9 cellular contexts compared by ENCODE assay signal in genomic region chr17:40290629-40291296, GRCh38. TPM values are rescaled to one million over a fixed set of nuclear protein-coding genes. Genes with fewer than 3 reads are reported as not detected.
DNase-seq lines count a peak whose midpoint lies in the region; ATAC-seq, FAIRE-seq and TF ChIP-seq lines count a peak whose summit lies in the region.
"Had no signal": no experiment of that assay in that cellular context is flagged by ENCODE, and none has a peak within 500 bp of the region (broad histone marks: within the 10 kb centered on the region; RNA-seq: fewer than 3 reads in every experiment).

No MANE protein-coding gene starts in this region.

- no peak for TF ChIP-seq POLR2A in GM12892 (IDR thresholded peaks at IDR 0.05; ENCODE audit: low read depth, low read length)

- FAIRE-seq in GM12892 (lab: Jason Lieb, UNC), result no peak

- peaks cover 0 to 3% of the 10 kb centered on the region in 2 donors for H3K4me1 ChIP-seq in naive thymus-derived CD4-positive, alpha-beta T cell (ENCODE audit: control insufficient read depth in 2 of 2, insufficient read depth in 2 of 2, low read length in 2 of 2)

- CTCF ChIA-PET in naive thymus-derived CD4-positive, alpha-beta T cell (lab: Charles Lee), result interaction anchor here (0.6 to 4.1 kb wide), 4 partner anchors 9 to 91 kb away, joined by 3 to 16 read pairs (median 4); no protein-coding TSS in a partner anchor
- CTCF ChIA-PET in HEK293T (lab: Yijun Ruan, JAX), result interaction anchor here (0.7 to 2.4 kb wide), 6 partner anchors 17 to 177 kb away, joined by 3 to 7 read pairs (median 4); no protein-coding TSS in a partner anchor

- no peak overlapping the region for H3K27ac ChIP-seq in coronary artery
- no peak overlapping the region for H3K27ac ChIP-seq in naive thymus-derived CD4-positive, alpha-beta T cell (ENCODE audit: low read depth, low read length)

- no peak overlapping the region for H3K4me3 ChIP-seq in coronary artery
- H3K4me3 ChIP-seq in naive thymus-derived CD4-positive, alpha-beta T cell (ENCODE audit: low read length), result no peak overlapping the region

- H3K27me3 Mint-ChIP-seq in naive thymus-derived CD4-positive, alpha-beta T cell, result no peaks in the 10 kb centered on the region
- H3K27me3 Mint-ChIP-seq: activated naive CD8-positive, alpha-beta T cell had no signal

- DNase-seq in NCI-H1092 treated with DMSO at 0.1 percent for 48 hours (lab: John Stamatoyannopoulos, UW) (peak; percentile 41), NCI-H1092 (lab: John Stamatoyannopoulos, UW) (no peak), HS-5 (ENCODE audit: low read depth) (peak; percentile 71), SIG-M5 (lab: John Stamatoyannopoulos, UW) (peak; percentile 27), coronary artery (ENCODE audit: low spot score) (peak; percentile 50), GM12892 (ENCODE audit: insufficient read length) (no peak), HEK293T (ENCODE audit: extremely low spot score) (no peak)
- DNase-seq in naive thymus-derived CD4-positive, alpha-beta T cell, result peak in 6 of 9 donors; percentile 23 to 47 (median 41)

- POLR2A ChIA-PET in naive thymus-derived CD4-positive, alpha-beta T cell (lab: Charles Lee), result interaction anchor here (0.6 to 1.5 kb wide), 4 partner anchors 16 to 93 kb away, joined by 3 to 4 read pairs (median 3); partner anchors contain the start of gene RARA
- POLR2A ChIA-PET in HEK293T (lab: Yijun Ruan, JAX), result interaction anchor here (1.1 kb wide), 1 partner anchor 16 kb away, joined by 3 read pairs; no protein-coding TSS in a partner anchor

- H3K27me3 ChIP-seq in naive thymus-derived CD4-positive, alpha-beta T cell (ENCODE audit: control insufficient read depth in 2 of 2, insufficient read depth in 2 of 2, low read length in 2 of 2), result no peaks in the 10 kb centered on the region

- no peak for ATAC-seq in naive thymus-derived CD4-positive, alpha-beta T cell

- no peaks in the 10 kb centered on the region for H3K9me3 ChIP-seq in naive thymus-derived CD4-positive, alpha-beta T cell (ENCODE audit: control insufficient read depth in 2 of 3, low read length in 3 of 3)

- no peaks in the 10 kb centered on the region for H3K36me3 ChIP-seq in naive thymus-derived CD4-positive, alpha-beta T cell (ENCODE audit: control insufficient read depth in 2 of 3, insufficient read depth in 3 of 3, low read length in 3 of 3)

- peaks cover 0 to 30% (median 0%) of the 10 kb centered on the region in 5 donors for H3K36me3 Mint-ChIP-seq in naive thymus-derived CD4-positive, alpha-beta T cell

- H3K4me1 Mint-ChIP-seq in naive thymus-derived CD4-positive, alpha-beta T cell, result peaks cover 8 to 41% (median 22%) of the 10 kb centered on the region in 7 donors

- peak; percentile 18 for TF ChIP-seq CTCF in coronary artery (IDR thresholded peaks at IDR 0.05)

- peak overlapping the region in 1 of 9 donors; percentile 61 for H3K27ac Mint-ChIP-seq in naive thymus-derived CD4-positive, alpha-beta T cell
- H3K27ac Mint-ChIP-seq: activated naive CD8-positive, alpha-beta T cell had no signal

- peak overlapping the region in 1 of 10 donors; percentile 13 for H3K4me3 Mint-ChIP-seq in naive thymus-derived CD4-positive, alpha-beta T cell
- H3K4me3 Mint-ChIP-seq: activated naive CD8-positive, alpha-beta T cell had no signal

- intact Hi-C loops in naive thymus-derived CD4-positive, alpha-beta T cell (cut with micrococcal nuclease), result loop anchor here (1.0 kb wide), 2 partner anchors 88 to 277 kb away; no protein-coding TSS in a partner anchor

- H3K9me3 Mint-ChIP-seq in naive thymus-derived CD4-positive, alpha-beta T cell, result peaks cover 0 to 3% (median 0%) of the 10 kb centered on the region in 11 donors

TF ChIP-seq in HEK293T, 16 proteins besides CTCF, POLR2A, EP300 and RAD21:
- TF ChIP-seq ARNT (IDR thresholded peaks at IDR 0.05), result no peak
- TF ChIP-seq FOXK2 (IDR thresholded peaks at IDR 0.05), result no peak
- no peak for TF ChIP-seq CTBP1 (IDR thresholded peaks at IDR 0.05; ENCODE audit: borderline replicate concordance)
- no peak for TF ChIP-seq SUZ12 (IDR thresholded peaks at IDR 0.05)
- no peak for TF ChIP-seq BHLHE40 (IDR thresholded peaks at IDR 0.05; ENCODE audit: borderline replicate concordance)
- TF ChIP-seq FOXA1 (IDR thresholded peaks at IDR 0.05), result no peak
- no peak for TF ChIP-seq SP1 (IDR thresholded peaks at IDR 0.05)
- TF ChIP-seq ZNF384 (IDR thresholded peaks at IDR 0.05), result no peak
- TF ChIP-seq PKNOX1 (IDR thresholded peaks at IDR 0.05), result no peak

RNA-seq across cellular contexts. Expression of gene CDC6, which starts 3.1 kb away (rescaled TPM):
- total RNA-seq in naive thymus-derived CD4-positive, alpha-beta T cell, result 10 to 100 TPM in 1 of 5 experiments, 1 to 10 TPM in 1, under 1 TPM in 3; 0.51 to 73.6 (median 0.85) TPM
- under 1 TPM; 0.09 to 0.24 TPM for polyA plus RNA-seq in naive thymus-derived CD4-positive, alpha-beta T cell
- 39.5 TPM for polyA plus RNA-seq in GM12892 (2012; ENCODE audit: missing spikeins)

RNA-seq across cellular contexts. Expression of gene RARA, which starts 18.2 kb away (rescaled TPM):
- 100 to 1,000 TPM in 1 of 5 experiments, 10 to 100 TPM in 4; 40.0 to 115 (median 43.8) TPM for total RNA-seq in naive thymus-derived CD4-positive, alpha-beta T cell
- 10 to 100 TPM in 1 of 2 donors, 1 to 10 TPM in 1; 6.7 to 16.5 TPM for polyA plus RNA-seq in naive thymus-derived CD4-positive, alpha-beta T cell
- 24.3 TPM for polyA plus RNA-seq in GM12892 (2012; ENCODE audit: missing spikeins)

Comparison
In these comparisons a context has a peak if more than half of its experiments do, and no peak if none do; other contexts are left out.
1. DNase-seq: peak in NCI-H1092 treated with DMSO at 0.1 percent for 48 hours (single experiment), HS-5 (single experiment), SIG-M5 (single experiment), coronary artery (single experiment) and naive thymus-derived CD4-positive, alpha-beta T cell (6 of 9); none in NCI-H1092 (single experiment), GM12892 (single experiment) and HEK293T (single experiment).